8 cellular contexts compared by ENCODE assay signal in the genomic region with DNA sequence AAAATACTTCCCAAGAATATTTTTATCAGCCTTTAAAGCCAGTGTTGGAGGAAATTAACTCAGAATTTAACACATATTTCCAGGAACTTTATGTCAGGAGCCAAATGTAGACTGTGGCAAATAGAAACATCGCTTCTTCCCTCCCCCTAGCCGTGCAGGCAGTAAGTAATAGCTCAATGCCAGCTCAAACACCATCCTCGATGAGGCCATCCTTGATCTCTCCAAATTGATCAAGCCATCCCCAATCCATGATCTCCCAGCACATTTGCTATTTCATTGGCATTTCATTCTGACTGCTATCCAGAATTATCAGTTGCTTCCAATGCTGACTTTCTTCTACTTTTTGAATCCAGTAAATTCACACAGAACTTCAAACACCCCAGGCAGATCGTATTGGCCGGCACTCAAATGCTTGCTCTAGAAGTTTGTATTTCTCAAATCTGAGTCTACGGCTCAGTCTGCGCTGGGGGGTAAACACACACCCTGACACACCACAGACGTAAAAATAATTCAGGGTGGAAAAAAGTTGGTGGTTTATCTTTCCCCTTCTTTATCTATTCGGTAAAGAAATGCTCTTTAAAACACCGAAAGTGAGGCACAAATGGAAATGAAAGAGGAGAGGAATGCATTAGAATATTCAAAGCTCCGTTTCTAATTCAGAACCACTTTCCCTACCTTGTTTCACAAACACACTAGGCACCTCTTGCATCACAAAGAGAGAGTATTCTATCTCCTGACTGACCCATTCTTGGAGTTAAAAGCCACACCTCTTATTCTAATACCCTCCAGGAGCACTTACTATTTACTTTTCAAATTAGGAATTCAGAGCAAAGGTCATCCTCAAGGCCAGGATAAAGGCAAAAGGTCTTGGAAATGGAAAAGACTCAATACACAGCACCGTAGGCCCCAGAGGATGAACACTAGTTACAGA. TPM values are rescaled to one million over a fixed set of nuclear protein-coding genes. Genes with fewer than 3 reads are reported as not detected.
DNase-seq lines count a peak whose midpoint lies in the region; ATAC-seq and TF ChIP-seq lines count a peak whose summit lies in the region.

No MANE protein-coding gene starts in this region.

- no peaks in the 10 kb centered on the region for H3K27me3 Mint-ChIP-seq in T-helper 2 cell treated with Interferon-gamma antibody and Interleukin-4, amounts not matched to agents 5 μg/mL and 100 μg/mL, for 36 hours (ENCODE audit: low read depth)

- H3K9me3 Mint-ChIP-seq in T-helper 2 cell treated with Interferon-gamma antibody and Interleukin-4, amounts not matched to agents 5 μg/mL and 100 μg/mL, for 36 hours: no peaks in the 10 kb centered on the region

- H3K27ac Mint-ChIP-seq in T-helper 2 cell treated with Interferon-gamma antibody and Interleukin-4, amounts not matched to agents 5 μg/mL and 100 μg/mL, for 36 hours: peak overlapping the region; percentile 94

- H3K27ac ChIP-seq in colonic mucosa (peak overlapping the region; percentile 48), mesodermal cell (ENCODE audit: low read depth, low read length, severe bottlenecking) (peak overlapping the region; percentile 79)

- no peak for DNase-seq in T-helper 2 cell treated with Interferon-gamma antibody and Interleukin-4, amounts not matched to agents 5 μg/mL and 100 μg/mL, for 36 hours (ENCODE audit: low spot score)
- DNase-seq in T-helper 2 cell (no peak), NT2/D1 (ENCODE audit: low read depth, low spot score) (peak; percentile 51), colonic mucosa (no peak), HK-2 (ENCODE audit: unreplicated experiment) (no peak)
- no peak for DNase-seq in activated CD8-positive, alpha-beta memory T cell treated with anti-CD3 and anti-CD28 coated beads, Interleukin-2, amount 50 U/mL, for 48 hours

- H3K9ac ChIP-seq in NT2/D1 (ENCODE audit: insufficient read length, low read depth) (no peak overlapping the region), colonic mucosa (ENCODE audit: low read depth in 2 of 2, low read length in 2 of 2) (peak overlapping the region; percentile 53 to 87)

- WGBS in mesodermal cell (ENCODE audit: insufficient coverage in 2 of 2), 2 experiments: 8 to 15% methylated on average over 4 to 6 of the region's 12 CpGs

- intact Hi-C loops in colonic mucosa (cut with DNase I): loop anchor here (5.0 kb wide), 1 partner anchor 51 kb away; no protein-coding TSS in a partner anchor

- H3K36me3 Mint-ChIP-seq in T-helper 2 cell treated with Interferon-gamma antibody and Interleukin-4, amounts not matched to agents 5 μg/mL and 100 μg/mL, for 36 hours (ENCODE audit: low read depth): peaks cover 15% of the 10 kb centered on the region

- H3K4me1 ChIP-seq in NT2/D1 (ENCODE audit: insufficient read depth, insufficient read length): no peaks in the 10 kb centered on the region
- H3K4me1 ChIP-seq in colonic mucosa: peaks cover 7% of the 10 kb centered on the region
- no peaks in the 10 kb centered on the region for H3K4me1 ChIP-seq in mesodermal cell (ENCODE audit: control insufficient read depth, insufficient read depth, low read length, poor library complexity, severe bottlenecking)

- H3K27me3 ChIP-seq in NT2/D1 (ENCODE audit: insufficient read depth, insufficient read length): no peaks in the 10 kb centered on the region
- no peaks in the 10 kb centered on the region for H3K27me3 ChIP-seq in colonic mucosa

- peaks cover 30% of the 10 kb centered on the region; the same call in 1 of the 2 replicates for H3K9me3 ChIP-seq in NT2/D1 (ENCODE audit: insufficient read depth, low read length)
- H3K9me3 ChIP-seq in colonic mucosa: no peaks in the 10 kb centered on the region
- no peaks in the 10 kb centered on the region for H3K9me3 ChIP-seq in mesodermal cell (ENCODE audit: control insufficient read depth, low read length)

- TF ChIP-seq CTCF in colonic mucosa (IDR thresholded peaks at IDR 0.05): no peak

- peaks cover 37% of the 10 kb centered on the region for H3K4me1 Mint-ChIP-seq in T-helper 2 cell treated with Interferon-gamma antibody and Interleukin-4, amounts not matched to agents 5 μg/mL and 100 μg/mL, for 36 hours (ENCODE audit: low read depth)

- peak; percentile 32 for ATAC-seq in HG02678 (IDR thresholded peaks at IDR 0.05; ENCODE audit: unreplicated experiment)

- H3K4me3 Mint-ChIP-seq in T-helper 2 cell treated with Interferon-gamma antibody and Interleukin-4, amounts not matched to agents 5 μg/mL and 100 μg/mL, for 36 hours: peak overlapping the region; percentile 99

- no peak overlapping the region for H3K4me3 ChIP-seq in NT2/D1 (ENCODE audit: insufficient read length, low read depth)
- peak overlapping the region; percentile 94 for H3K4me3 ChIP-seq in colonic mucosa
- H3K4me3 ChIP-seq in mesodermal cell (ENCODE audit: extremely low read depth, insufficient read depth, low read length, poor library complexity, severe bottlenecking): peak overlapping the region; percentile 77

- H3K36me3 ChIP-seq in NT2/D1 (ENCODE audit: insufficient read depth, insufficient read length, low read length) (no peaks in the 10 kb centered on the region), colonic mucosa (no peaks in the 10 kb centered on the region), mesodermal cell (ENCODE audit: control insufficient read depth, insufficient read depth, low read length) (peaks cover 8% of the 10 kb centered on the region)

RNA-seq across cellular contexts. Expression of a gene that starts 1.0 kb away (rescaled TPM):
- total RNA-seq in colonic mucosa: 1 to 10 TPM; 6.8 to 8.0 TPM
- polyA plus RNA-seq in mesodermal cell (2013, experiment 1 of 2): 16.5 TPM
- 15.6 TPM for polyA plus RNA-seq in mesodermal cell (2013, experiment 2 of 2)

RNA-seq across cellular contexts. Expression of a gene that starts 54.6 kb away (rescaled TPM):
- not detected for total RNA-seq in colonic mucosa
- polyA plus RNA-seq in mesodermal cell (2013, experiment 1 of 2): 0.37 TPM
- polyA plus RNA-seq in mesodermal cell (2013, experiment 2 of 2): 0.46 TPM
